Comparison of ENCODE assay signal across 32 cellular contexts in the genomic region with DNA sequence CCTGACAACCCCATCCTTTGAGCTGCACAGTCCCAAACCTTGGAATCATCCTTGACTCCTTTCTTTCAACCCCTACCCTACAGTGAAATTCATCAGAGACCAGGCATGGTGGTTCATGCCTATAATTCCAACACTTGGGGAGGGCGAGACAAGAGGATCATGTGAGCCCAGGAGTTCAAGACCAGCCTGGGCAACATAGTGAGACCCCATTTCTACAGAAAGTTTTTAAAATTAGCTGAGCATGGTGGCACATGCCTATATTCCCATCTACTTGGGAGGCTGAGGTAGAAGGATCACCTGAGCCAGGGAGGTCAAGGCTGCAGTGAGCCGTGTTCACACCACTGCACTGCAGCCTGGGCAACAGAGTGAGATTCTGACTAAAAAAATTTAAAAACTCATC.
"Had no signal": no experiment of that assay in that cellular context is flagged by ENCODE, and none has a peak within 500 bp of the region (broad histone marks: within the 10 kb centered on the region; RNA-seq: fewer than 3 reads in every experiment).

No MANE protein-coding gene starts in this region.

- H3K4me3 ChIP-seq: ascending aorta, cardiac muscle cell had no signal

- H3K9me3 ChIP-seq: ascending aorta had no signal

- H3K4me1 ChIP-seq: ascending aorta had no signal

- DNase-seq: activated CD4-positive, alpha-beta memory T cell treated with anti-CD3 and anti-CD28 coated beads, Interleukin-2, amount 10 ng/mL, durations not matched to agents 7 days and 5 days; activated CD4-positive, alpha-beta T cell treated with anti-CD3 and anti-CD28 coated beads for 1 hour; activated CD4-positive, alpha-beta T cell treated with anti-CD3 and anti-CD28 coated beads for 36 hours; activated CD4-positive, alpha-beta T cell treated with anti-CD3 and anti-CD28 coated beads for 48 hours; activated CD4-positive, alpha-beta T cell treated with anti-CD3 and anti-CD28 coated beads, Interleukin-2, amount 10 ng/mL, durations not matched to agents 7 days and 5 days; activated CD4-positive, alpha-beta T cell treated with anti-CD3 and anti-CD28 coated beads, Interleukin-2, amount 50 U/mL, for 48 hours; activated CD4-positive, CD25-positive, alpha-beta regulatory T cell; activated CD8-positive, alpha-beta memory T cell treated with anti-CD3 and anti-CD28 coated beads for 24 hours; activated CD8-positive, alpha-beta memory T cell treated with anti-CD3 and anti-CD28 coated beads, Interleukin-2, amount 10 ng/mL, durations not matched to agents 7 days and 5 days; activated CD8-positive, alpha-beta memory T cell treated with anti-CD3 and anti-CD28 coated beads, Interleukin-2, amount 50 U/mL, for 48 hours; activated CD8-positive, alpha-beta T cell treated with anti-CD3 and anti-CD28 coated beads, Interleukin-2, amount 10 ng/mL, durations not matched to agents 7 days and 5 days; activated effector memory CD4-positive, alpha-beta T cell treated with Interleukin-2 at 50 U/mL for 16 hours; activated gamma-delta T cell; activated naive CD4-positive, alpha-beta T cell treated with anti-CD3 and anti-CD28 coated beads, Interleukin-2, amount 10 ng/mL, durations not matched to agents 7 days and 5 days; activated naive CD4-positive, alpha-beta T cell treated with Interleukin-2 at 50 U/mL for 16 hours; activated naive CD8-positive, alpha-beta T cell treated with anti-CD3 and anti-CD28 coated beads, Interleukin-2, amount 10 ng/mL, durations not matched to agents 7 days and 5 days; activated naive CD8-positive, alpha-beta T cell treated with anti-CD3 and anti-CD28 coated beads, Interleukin-2, amount 50 U/mL, for 24 hours; activated T-cell treated with anti-CD3 and anti-CD28 coated beads, Interleukin-2, amount 50 U/mL, for 24 hours; activated T-cell treated with anti-CD3 and anti-CD28 coated beads, Interleukin-2, amount 50 U/mL, for 48 hours; amygdala; anterior cingulate cortex; caudate nucleus; cerebellar nuclear complex; T-helper 1 cell; T-helper 2 cell; T-helper 9 cell had no signal

- H3K27ac ChIP-seq: ascending aorta, cardiac muscle cell, VCaP had no signal

- FAIRE-seq: bronchial epithelial cell, TTC549 had no signal

- ATAC-seq: activated CD4-positive, alpha-beta T cell treated with anti-CD3 and anti-CD28 coated beads for 36 hours; activated CD4-positive, CD25-positive, alpha-beta regulatory T cell treated with anti-CD3 and anti-CD28 coated beads, Interleukin-2, amount 50 U/mL, for 24 hours; activated CD8-positive, alpha-beta memory T cell treated with anti-CD3 and anti-CD28 coated beads, Interleukin-2, amount 10 ng/mL, durations not matched to agents 7 days and 5 days; activated CD8-positive, alpha-beta T cell treated with anti-CD3 and anti-CD28 coated beads, Interleukin-2, amount 10 ng/mL, durations not matched to agents 7 days and 5 days; activated naive CD8-positive, alpha-beta T cell treated with anti-CD3 and anti-CD28 coated beads, Interleukin-2, amount 50 U/mL, for 24 hours had no signal

- H3K27me3 ChIP-seq: ascending aorta, cardiac muscle cell had no signal

- H3K36me3 ChIP-seq: ascending aorta, cardiac muscle cell had no signal
